Comparison of ENCODE assay signal across 28 cellular contexts in genomic region chr11:84358034-84358433, GRCh38.
"Had no signal": no experiment of that assay in that cellular context is flagged by ENCODE, and none has a peak within 500 bp of the region (broad histone marks: within the 10 kb centered on the region; RNA-seq: fewer than 3 reads in every experiment).

No MANE protein-coding gene starts in this region.

- H3K9me3 ChIP-seq: neutrophil, right atrium auricular region, stomach, testis, thyroid gland, transverse colon, upper lobe of left lung, vagina had no signal

- ATAC-seq: left colon; natural killer cell; sciatic nerve; stimulated activated naive B cell treated with anti-CD40 and anti-IgM and Interleukin-4, amounts not matched to agents 10 μg/mL and 1 μg/mL and 100 μg/mL, for 72 hours; stimulated activated naive CD8-positive, alpha-beta T cell treated with anti-CD3 and anti-CD28 coated beads, Interleukin-15, Interleukin-2, amounts not matched to agents 100 U/mL and 50 U/mL, for 24 hours had no signal

- DNase-seq: hypothalamus; immature natural killer cell; kidney; left colon; left ventricle myocardium inferior; mesendoderm; naive B cell; natural killer cell; nephron progenitor cell; occipital lobe; stimulated activated CD4-positive, alpha-beta T cell treated with anti-CD3 and anti-CD28 coated beads, Interleukin-12 subunit alpha, Interleukin-12 subunit beta, amount 100 ng/mL, for 4 hours; stimulated activated CD4-positive, alpha-beta T cell treated with anti-CD3 and anti-CD28 coated beads, Interleukin-15, amount 100 ng/mL, for 24 hours; stimulated activated CD4-positive, alpha-beta T cell treated with anti-CD3 and anti-CD28 coated beads, Interleukin-2, amount 100 ng/mL, for 24 hours; stimulated activated CD4-positive, alpha-beta T cell treated with anti-CD3 and anti-CD28 coated beads, Interleukin-4, amount 100 ng/mL, for 1 hour; stimulated activated naive B cell treated with anti-CD40 and anti-IgM and Interleukin-4, amounts not matched to agents 10 μg/mL and 1 μg/mL and 100 μg/mL, for 72 hours; stimulated activated naive CD8-positive, alpha-beta T cell treated with anti-CD3 and anti-CD28 coated beads, Interleukin-15, Interleukin-2, amounts not matched to agents 100 U/mL and 50 U/mL, for 24 hours; stomach; testis; thyroid gland; transverse colon; upper lobe of left lung had no signal

- H3K4me3 ChIP-seq: left ventricle myocardium inferior, lung, neural progenitor cell, right atrium auricular region, skin epidermis, stomach, testis, thyroid gland, transverse colon, upper lobe of left lung, vagina had no signal

- H3K27me3 ChIP-seq: neural progenitor cell, neutrophil, right atrium auricular region, stomach, testis, thyroid gland, transverse colon, upper lobe of left lung, vagina had no signal

- H3K9ac ChIP-seq: neural progenitor cell had no signal

- H2AFZ ChIP-seq: neural progenitor cell had no signal

- H3K27ac ChIP-seq: left ventricle myocardium inferior, neural progenitor cell, neutrophil, right atrium auricular region, skin epidermis, stomach, testis, thyroid gland, transverse colon, upper lobe of left lung, vagina had no signal

- H3K4me2 ChIP-seq: neural progenitor cell had no signal

- H3K36me3 ChIP-seq: left ventricle myocardium inferior, neural progenitor cell, neutrophil, right atrium auricular region, stomach, thyroid gland, transverse colon, upper lobe of left lung, vagina had no signal

- H3K4me1 ChIP-seq: left ventricle myocardium inferior, neural progenitor cell, right atrium auricular region, stomach, testis, thyroid gland, transverse colon, upper lobe of left lung, vagina had no signal
